In the genomic region with DNA sequence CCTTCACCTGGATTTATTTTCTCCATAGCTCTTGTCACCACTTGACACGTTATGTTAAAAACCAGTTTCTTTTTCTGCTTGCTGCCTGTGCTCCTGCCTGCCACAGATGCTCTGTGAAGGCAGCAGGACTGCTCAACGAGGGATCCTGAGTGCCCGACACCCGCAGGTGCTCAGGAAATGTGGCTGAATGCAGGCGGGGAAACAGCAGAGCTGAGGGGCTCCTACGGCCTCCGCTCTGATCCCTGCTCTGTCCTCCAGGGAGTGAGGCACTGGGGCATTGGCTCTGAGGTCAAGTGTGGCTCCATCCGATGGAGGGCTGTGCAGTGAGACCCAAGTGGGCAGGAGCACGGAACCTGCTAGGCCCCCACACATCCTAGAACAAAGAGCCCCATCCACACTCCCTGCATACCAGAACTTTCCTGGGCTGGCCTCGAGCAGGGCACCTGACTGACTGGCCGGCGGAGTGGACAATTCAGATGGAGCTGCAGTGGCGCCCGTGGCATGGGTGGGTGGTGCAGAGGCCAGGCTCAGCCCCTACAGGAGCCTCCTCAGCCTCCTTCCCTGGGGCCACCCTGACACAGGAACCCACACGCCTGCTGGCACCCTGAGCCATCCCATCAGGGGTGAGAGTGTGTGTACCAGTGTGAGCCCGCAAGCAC, we compare ENCODE assay signal across 15 cellular contexts. TPM values are rescaled to one million over a fixed set of nuclear protein-coding genes. Genes with fewer than 3 reads are reported as not detected.
DNase-seq lines count a peak whose midpoint lies in the region; ATAC-seq and TF ChIP-seq lines count a peak whose summit lies in the region.
"Had no signal": no experiment of that assay in that cellular context is flagged by ENCODE, and none has a peak within 500 bp of the region (broad histone marks: within the 10 kb centered on the region; RNA-seq: fewer than 3 reads in every experiment).

No MANE protein-coding gene starts in this region.

- TF ChIP-seq CTCF in WTC11 (IDR thresholded peaks at IDR 0.05): no peak
- TF ChIP-seq CTCF in spleen (IDR thresholded peaks at IDR 0.05 in 8 of 11, conservative IDR thresholded peaks at IDR 0.05 in 3 of 11): no peak

- DNase-seq in WTC11 (ENCODE audit: low spot score) (no peak), spleen (no peak), NCI-H748 (lab: John Stamatoyannopoulos, UW; ENCODE audit: unreplicated experiment) (no peak), NCI-H146 treated with DMSO at 0.1 percent for 48 hours (lab: John Stamatoyannopoulos, UW; ENCODE audit: unreplicated experiment) (no peak)
- no peak for DNase-seq in activated T-cell treated with anti-CD3 and anti-CD28 coated beads, Interleukin-2, amount 50 U/mL, for 48 hours
- DNase-seq: activated effector memory CD4-positive, alpha-beta T cell treated with Interleukin-2 at 50 U/mL for 16 hours; COR-L47; left cardiac atrium; PC-9; thyroid gland had no signal

- no peaks in the 10 kb centered on the region for H3K9me3 ChIP-seq in spleen
- H3K9me3 ChIP-seq: breast epithelium, thyroid gland had no signal

- no peaks in the 10 kb centered on the region for H3K27me3 ChIP-seq in spleen (replicated peaks in 1 of 7)
- H3K27me3 ChIP-seq: breast epithelium, thyroid gland had no signal

- TF ChIP-seq POLR2A in spleen (IDR thresholded peaks at IDR 0.05): no peak

- no peaks in the 10 kb centered on the region for H3K9me3 Mint-ChIP-seq in WTC11
- H3K9me3 Mint-ChIP-seq: naive thymus-derived CD4-positive, alpha-beta T cell; T-cell had no signal

- ATAC-seq in GM19043 (IDR thresholded peaks at IDR 0.05; ENCODE audit: low read depth, unreplicated experiment) (peak; percentile 4), HG02610 (IDR thresholded peaks at IDR 0.05; ENCODE audit: unreplicated experiment) (peak; percentile 6), WTC11 (no peak)

- no peaks in the 10 kb centered on the region for H3K36me3 Mint-ChIP-seq in WTC11
- H3K36me3 Mint-ChIP-seq: naive thymus-derived CD4-positive, alpha-beta T cell; T-cell had no signal

- 63 to 81% (median 71%) methylated on average over 15 to 16 of the region's 16 CpGs for WGBS in spleen, 5 donors

- H3K4me3 ChIP-seq in spleen: no peak overlapping the region
- H3K4me3 ChIP-seq: breast epithelium, PC-9, thyroid gland had no signal

- H3K36me3 ChIP-seq in spleen: peaks cover 0 to 4% (median 0%) of the 10 kb centered on the region in 6 donors
- H3K36me3 ChIP-seq: breast epithelium, thyroid gland had no signal

- intact Hi-C loops in spleen (cut with DNase I; ENCODE audit: low total_unique reads): no loop called here

- peaks cover 9% of the 10 kb centered on the region for H3K4me1 Mint-ChIP-seq in WTC11

- peaks cover 21 to 74% (median 40%) of the 10 kb centered on the region in 6 donors for H3K4me1 ChIP-seq in spleen
- H3K4me1 ChIP-seq: breast epithelium, thyroid gland had no signal

- peak overlapping the region in 7 of 8 donors; percentile 22 to 85 (median 68) for H3K27ac ChIP-seq in spleen
- H3K27ac ChIP-seq: breast epithelium, PC-9, thyroid gland had no signal

- H3K4me3 Mint-ChIP-seq in WTC11: no peak overlapping the region
- H3K4me3 Mint-ChIP-seq: T-cell had no signal

- H3K27me3 Mint-ChIP-seq in WTC11 (ENCODE audit: low read depth): no peaks in the 10 kb centered on the region
- H3K27me3 Mint-ChIP-seq: naive thymus-derived CD4-positive, alpha-beta T cell; T-cell had no signal

- H3K27ac Mint-ChIP-seq in WTC11: peak overlapping the region; percentile 44
- H3K27ac Mint-ChIP-seq: T-cell had no signal

- POLR2A ChIA-PET in WTC11 (lab: Charles Lee): no interaction called here

- CTCF ChIA-PET in WTC11 (lab: Charles Lee): interaction anchor here (0.9 to 1.1 kb wide), 2 partner anchors 32 to 46 kb away, joined by 3 to 5 read pairs; no protein-coding TSS in a partner anchor

TF ChIP-seq in WTC11, 78 proteins besides CTCF, POLR2A, EP300 and RAD21:
- TF ChIP-seq ZNF396 (CRISPR knock-in tag; IDR thresholded peaks at IDR 0.05; ENCODE audit: borderline replicate concordance) (no peak), ZSCAN18 (CRISPR knock-in tag; IDR thresholded peaks at IDR 0.05) (no peak), FOXP1 (CRISPR knock-in tag; IDR thresholded peaks at IDR 0.05; ENCODE audit: borderline replicate concordance) (no peak), ETV6 (CRISPR knock-in tag; IDR thresholded peaks at IDR 0.05) (no peak), KAT7 (CRISPR knock-in tag; IDR thresholded peaks at IDR 0.05; ENCODE audit: borderline replicate concordance) (no peak), ZNF219 (CRISPR knock-in tag; IDR thresholded peaks at IDR 0.05; ENCODE audit: borderline replicate concordance) (no peak), ZNF232 (CRISPR knock-in tag; IDR thresholded peaks at IDR 0.05) (no peak), RELA (CRISPR knock-in tag; IDR thresholded peaks at IDR 0.05; ENCODE audit: borderline replicate concordance) (no peak), EMX1 (CRISPR knock-in tag; IDR thresholded peaks at IDR 0.05) (no peak), PRDM15 (CRISPR knock-in tag; IDR thresholded peaks at IDR 0.05) (no peak), GABPB1 (CRISPR knock-in tag; IDR thresholded peaks at IDR 0.05) (no peak), CBFB (CRISPR knock-in tag; IDR thresholded peaks at IDR 0.05; ENCODE audit: low read depth) (no peak)
- TF ChIP-seq, protein P1, sequence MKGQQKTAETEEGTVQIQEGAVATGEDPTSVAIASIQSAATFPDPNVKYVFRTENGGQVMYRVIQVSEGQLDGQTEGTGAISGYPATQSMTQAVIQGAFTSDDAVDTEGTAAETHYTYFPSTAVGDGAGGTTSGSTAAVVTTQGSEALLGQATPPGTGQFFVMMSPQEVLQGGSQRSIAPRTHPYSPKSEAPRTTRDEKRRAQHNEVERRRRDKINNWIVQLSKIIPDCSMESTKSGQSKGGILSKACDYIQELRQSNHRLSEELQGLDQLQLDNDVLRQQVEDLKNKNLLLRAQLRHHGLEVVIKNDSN (CRISPR knock-in tag; IDR thresholded peaks at IDR 0.05): no peak

RNA-seq across cellular contexts. Expression of gene IQSEC1, which starts 27.9 kb away (rescaled TPM):
- total RNA-seq in WTC11 (2021): 35.0 to 37.2 TPM (median 36.4 TPM) in 3 replicates
- total RNA-seq in spleen: 100 to 1,000 TPM; 107 to 170 (median 123) TPM
- polyA plus RNA-seq in spleen: 10 to 100 TPM; 23.0 to 39.1 (median 38.7) TPM
